In the genomic region with DNA sequence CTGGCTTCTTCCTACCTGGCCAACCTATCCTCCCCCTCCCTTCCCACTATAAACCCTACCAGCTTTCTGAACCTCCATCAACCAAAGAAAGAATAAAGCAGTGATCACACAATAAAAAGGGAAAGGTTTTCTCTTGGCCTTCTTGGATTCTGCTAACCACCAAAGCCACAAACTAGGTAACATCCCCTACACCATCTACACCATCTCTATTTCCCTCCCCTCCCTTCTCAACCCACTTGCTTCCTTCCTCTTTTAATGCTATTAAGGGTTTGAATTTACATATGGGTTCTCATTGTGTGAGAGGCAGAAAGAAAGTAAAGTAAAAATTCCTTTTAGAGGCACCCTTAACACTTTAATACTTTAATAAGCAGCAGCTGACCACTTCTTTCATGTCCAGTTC, we compare ENCODE assay signal across 8 cellular contexts. TPM values are rescaled to one million over a fixed set of nuclear protein-coding genes. Genes with fewer than 3 reads are reported as not detected.
DNase-seq lines count a peak whose midpoint lies in the region; ATAC-seq, FAIRE-seq and TF ChIP-seq lines count a peak whose summit lies in the region.

No MANE protein-coding gene starts in this region.

- ATAC-seq in GM18867 (IDR thresholded peaks at IDR 0.05; ENCODE audit: unreplicated experiment), result peak; percentile 70
- ATAC-seq in HG02642 (IDR thresholded peaks at IDR 0.05; ENCODE audit: poor library complexity, unreplicated experiment), result peak; percentile 69

- H3K36me3 Mint-ChIP-seq in mesothelial cell of epicardium, result peaks cover 6% of the 10 kb centered on the region

- TF ChIP-seq CTCF in mesothelial cell of epicardium (IDR thresholded peaks at IDR 0.05; ENCODE audit: unreplicated experiment), result no peak

- peaks cover 11% of the 10 kb centered on the region for H3K4me1 Mint-ChIP-seq in mesothelial cell of epicardium

- no peaks in the 10 kb centered on the region for H3K9me3 Mint-ChIP-seq in mesothelial cell of epicardium

- no peak for FAIRE-seq in urothelium cell line (lab: Jason Lieb, UNC)

- no peak overlapping the region for H3K4me3 Mint-ChIP-seq in mesothelial cell of epicardium

- H3K27ac Mint-ChIP-seq in mesothelial cell of epicardium, result peak overlapping the region; percentile 45

- peak; percentile 89 for DNase-seq in NOMO-1 treated with DMSO at 0.1 percent for 48 hours (lab: John Stamatoyannopoulos, UW; ENCODE audit: unreplicated experiment)
- DNase-seq in mesothelial cell of epicardium (ENCODE audit: low spot score in 2 of 2, unreplicated experiment in 2 of 2), result no peak
- DNase-seq in stimulated activated naive CD4-positive, alpha-beta T cell treated with Interleukin-2 at 50 U/mL for 16 hours (lab: John Stamatoyannopoulos, UW), result no peak
- DNase-seq in HPDE6-E6E7 (ENCODE audit: extremely low spot score), result no peak
- no peak for DNase-seq in GOT3 (lab: John Stamatoyannopoulos, UW)
- no peak for DNase-seq in urothelium cell line (ENCODE audit: low spot score)

- H3K27me3 Mint-ChIP-seq in mesothelial cell of epicardium (ENCODE audit: low read depth), result no peaks in the 10 kb centered on the region

RNA-seq across cellular contexts. Expression of gene RSL24D1, which starts 25.8 kb away (rescaled TPM):
- 74.6 to 78.8 TPM (median 75.1 TPM) in 3 replicates for total RNA-seq in mesothelial cell of epicardium
